9 cellular contexts compared by ENCODE assay signal in the genomic region with DNA sequence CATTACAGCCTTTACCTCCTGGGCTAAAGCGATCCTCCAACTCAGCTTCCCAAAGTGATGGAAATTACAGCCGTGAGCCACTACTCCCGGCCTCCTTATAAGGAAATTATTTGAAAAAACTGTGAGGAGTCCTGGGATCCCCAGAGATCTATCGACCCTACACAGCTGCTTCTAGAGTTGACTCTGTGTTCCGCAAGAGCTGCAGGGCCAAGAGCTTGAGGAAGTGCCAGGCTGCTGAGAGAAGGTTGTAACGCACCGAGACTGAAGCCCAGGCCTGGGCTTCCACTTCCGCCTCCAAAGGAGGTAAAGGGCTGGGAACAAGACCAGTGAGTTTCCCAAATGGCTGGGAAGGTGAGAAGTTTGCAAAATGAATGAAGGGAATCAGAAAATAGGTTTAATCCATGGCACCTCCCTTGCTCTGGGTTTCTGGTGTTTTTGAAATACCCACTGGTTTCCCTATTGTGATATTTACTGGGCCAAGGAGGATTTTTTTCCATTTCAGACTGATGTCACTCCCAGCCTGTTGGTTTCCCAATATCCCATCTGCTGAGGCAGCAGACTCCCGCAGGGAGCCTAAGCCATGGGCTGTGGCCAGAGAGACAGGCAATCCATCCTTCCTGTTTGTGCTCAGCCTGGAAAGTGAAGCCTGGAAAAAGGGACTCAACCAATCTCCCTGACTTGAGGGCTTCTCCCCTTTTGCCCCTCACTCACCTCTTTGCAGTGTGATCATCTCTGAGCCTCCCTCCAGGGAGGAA. TPM values are rescaled to one million over a fixed set of nuclear protein-coding genes. Genes with fewer than 3 reads are reported as not detected.
DNase-seq lines count a peak whose midpoint lies in the region; ATAC-seq and TF ChIP-seq lines count a peak whose summit lies in the region.
"Had no signal": no experiment of that assay in that cellular context is flagged by ENCODE, and none has a peak within 500 bp of the region (broad histone marks: within the 10 kb centered on the region; RNA-seq: fewer than 3 reads in every experiment).

No MANE protein-coding gene starts in this region.

- H3K9me2 ChIP-seq in PC-9 (ENCODE audit: insufficient read depth), result no peaks in the 10 kb centered on the region

- H3K4me1 ChIP-seq in body of pancreas (peaks cover 21% of the 10 kb centered on the region), lower lobe of right lung (peaks cover 34% of the 10 kb centered on the region), urinary bladder (ENCODE audit: insufficient read depth) (no peaks in the 10 kb centered on the region), PC-9 (replicated peaks; ENCODE audit: insufficient read depth) (peaks cover 27% of the 10 kb centered on the region)

- no peaks in the 10 kb centered on the region for H3K27me3 Mint-ChIP-seq in activated CD4-positive, alpha-beta T cell treated with anti-CD3 and anti-CD28 coated beads for 36 hours

- no TSS peak for BruUV-seq in PC-9 (replicated peaks; lab: Mats Ljungman, UMichigan)

- H4K20me1 ChIP-seq in PC-9 (ENCODE audit: insufficient read depth), result no peaks in the 10 kb centered on the region

- no peaks in the 10 kb centered on the region for H3K9me3 ChIP-seq in body of pancreas
- no peaks in the 10 kb centered on the region for H3K9me3 ChIP-seq in lower lobe of right lung
- H3K9me3 ChIP-seq in PC-9 (ENCODE audit: insufficient read depth, low read depth), result no peaks in the 10 kb centered on the region

- H3K4me3 Mint-ChIP-seq in activated CD4-positive, alpha-beta T cell treated with anti-CD3 and anti-CD28 coated beads for 36 hours, result no peak overlapping the region

- no peak overlapping the region for H2AFZ ChIP-seq in PC-9

- intact Hi-C loops in activated CD4-positive, alpha-beta T cell treated with anti-CD3 and anti-CD28 coated beads for 36 hours (cut with DNase I, micrococcal nuclease), result no loop called here
- intact Hi-C loops in body of pancreas (cut with DNase I), result no loop called here
- intact Hi-C loops in lower lobe of right lung (cut with DNase I), result no loop called here
- intact Hi-C loops in PC-9 (cut with micrococcal nuclease; ENCODE audit: unreplicated experiment), result no loop called here

- peaks cover 1% of the 10 kb centered on the region for H3K9me3 Mint-ChIP-seq in activated CD4-positive, alpha-beta T cell treated with anti-CD3 and anti-CD28 coated beads for 36 hours (ENCODE audit: low read depth)

- POLR2A ChIA-PET in activated CD4-positive, alpha-beta T cell treated with anti-CD3 and anti-CD28 coated beads for 36 hours (lab: Charles Lee), result no interaction called here
- POLR2A ChIA-PET in PC-9 (lab: Charles Lee; ENCODE audit: unreplicated experiment), result no interaction called here

- peak in 1 of 3 donors; percentile 24 for TF ChIP-seq POLR2A in body of pancreas (IDR thresholded peaks at IDR 0.05)

- 49 to 74% methylated on average over 9 of the region's 9 CpGs for WGBS in body of pancreas, 2 donors
- WGBS in urinary bladder, result 44% methylated on average over 9 of the region's 9 CpGs

- peaks cover 23% of the 10 kb centered on the region for H3F3A ChIP-seq in PC-9 (ENCODE audit: insufficient read depth, low read depth)

- TF ChIP-seq CTCF in body of pancreas (IDR thresholded peaks at IDR 0.05), result no peak
- TF ChIP-seq CTCF in lower lobe of right lung (IDR thresholded peaks at IDR 0.05), result no peak
- TF ChIP-seq CTCF in PC-9 (conservative IDR thresholded peaks at IDR 0.05), result no peak

- CTCF ChIA-PET in activated CD4-positive, alpha-beta T cell treated with anti-CD3 and anti-CD28 coated beads for 36 hours (lab: Charles Lee), result no interaction called here
- CTCF ChIA-PET in PC-9 (lab: Charles Lee), result interaction anchor here (0.7 kb wide), 1 partner anchor 218 kb away, joined by 5 read pairs; no protein-coding TSS in a partner anchor

- DNase-seq in activated CD4-positive, alpha-beta T cell treated with anti-CD3 and anti-CD28 coated beads for 36 hours, result no peak
- DNase-seq in activated CD4-positive, alpha-beta T cell treated with anti-CD3 and anti-CD28 coated beads for 1 hour, result no peak
- DNase-seq in body of pancreas, result peak in 3 of 4 donors; percentile 54 to 81 (median 61)
- no peak for DNase-seq in lower lobe of right lung
- DNase-seq in NCI-H82 treated with DMSO at 0.1 percent for 48 hours (lab: John Stamatoyannopoulos, UW; ENCODE audit: unreplicated experiment), result no peak
- DNase-seq in PC-9, result no peak
- DNase-seq in DMS153 treated with DMSO at 0.1 percent for 48 hours (lab: John Stamatoyannopoulos, UW; ENCODE audit: unreplicated experiment), result no peak
- DNase-seq: ACHN had no signal

- H3K4me1 Mint-ChIP-seq in activated CD4-positive, alpha-beta T cell treated with anti-CD3 and anti-CD28 coated beads for 36 hours, result peaks cover 2% of the 10 kb centered on the region

- H3K27ac ChIP-seq in body of pancreas (peak overlapping the region in 3 of 4 donors; percentile 42 to 82 (median 44)), lower lobe of right lung (peak overlapping the region; percentile 70), urinary bladder (ENCODE audit: low read depth) (peak overlapping the region; percentile 25), PC-9 (no peak overlapping the region)

- H3K79me2 ChIP-seq in PC-9 (ENCODE audit: low read depth), result no peaks in the 10 kb centered on the region

- H3K4me3 ChIP-seq in body of pancreas (no peak overlapping the region), lower lobe of right lung (no peak overlapping the region), urinary bladder (ENCODE audit: low read depth, low read length) (no peak overlapping the region), PC-9 (no peak overlapping the region)

- H3K4me2 ChIP-seq in PC-9, result no peak overlapping the region

- H3K36me3 ChIP-seq in body of pancreas (replicated peaks in 1 of 2; ENCODE audit: insufficient read depth in 1 of 2, low read depth in 2 of 2), result no peaks in the 10 kb centered on the region
- no peaks in the 10 kb centered on the region for H3K36me3 ChIP-seq in lower lobe of right lung
- no peaks in the 10 kb centered on the region for H3K36me3 ChIP-seq in urinary bladder (ENCODE audit: insufficient read depth)
- no peaks in the 10 kb centered on the region for H3K36me3 ChIP-seq in PC-9 (ENCODE audit: low read depth)

- no peaks in the 10 kb centered on the region for H3K36me3 Mint-ChIP-seq in activated CD4-positive, alpha-beta T cell treated with anti-CD3 and anti-CD28 coated beads for 36 hours (ENCODE audit: low read depth)

- peak overlapping the region; percentile 40 for H3K27ac Mint-ChIP-seq in activated CD4-positive, alpha-beta T cell treated with anti-CD3 and anti-CD28 coated beads for 36 hours

- H3K27me3 ChIP-seq in body of pancreas (no peaks in the 10 kb centered on the region), lower lobe of right lung (ENCODE audit: low read depth) (no peaks in the 10 kb centered on the region), PC-9 (ENCODE audit: insufficient read depth, low read depth) (no peaks in the 10 kb centered on the region)

- no peak for ATAC-seq in activated CD4-positive, alpha-beta T cell treated with anti-CD3 and anti-CD28 coated beads for 36 hours
- peak; percentile 55 for ATAC-seq in body of pancreas
- peak; percentile 71 to 74 for ATAC-seq in lower lobe of right lung

RNA-seq across cellular contexts. Expression of gene FAM107B, which starts 22.9 kb away (rescaled TPM):
- 100 to 1,000 TPM; 126 to 148 TPM for total RNA-seq in activated CD4-positive, alpha-beta T cell treated with anti-CD3 and anti-CD28 coated beads for 36 hours
- total RNA-seq in body of pancreas (10 to 100 TPM; 19.4 to 45.9 TPM), lower lobe of right lung (75.4 TPM), urinary bladder (40.2 TPM), PC-9 (2021) (99.0 and 144 TPM in 2 replicates)
- 13.6 TPM for polyA plus RNA-seq in urinary bladder

Comparison
In these comparisons a context has a peak if more than half of its experiments do, and no peak if none do; other contexts are left out.
1. DNase-seq: peak in body of pancreas (3 of 4); none in activated CD4-positive, alpha-beta T cell treated with anti-CD3 and anti-CD28 coated beads for 36 hours (single experiment), activated CD4-positive, alpha-beta T cell treated with anti-CD3 and anti-CD28 coated beads for 1 hour (single experiment), lower lobe of right lung (single experiment), NCI-H82 treated with DMSO at 0.1 percent for 48 hours (single experiment), PC-9 (0 of 2) and DMS153 treated with DMSO at 0.1 percent for 48 hours (single experiment).